ENCODE assay signal across 8 cellular contexts in the genomic region with DNA sequence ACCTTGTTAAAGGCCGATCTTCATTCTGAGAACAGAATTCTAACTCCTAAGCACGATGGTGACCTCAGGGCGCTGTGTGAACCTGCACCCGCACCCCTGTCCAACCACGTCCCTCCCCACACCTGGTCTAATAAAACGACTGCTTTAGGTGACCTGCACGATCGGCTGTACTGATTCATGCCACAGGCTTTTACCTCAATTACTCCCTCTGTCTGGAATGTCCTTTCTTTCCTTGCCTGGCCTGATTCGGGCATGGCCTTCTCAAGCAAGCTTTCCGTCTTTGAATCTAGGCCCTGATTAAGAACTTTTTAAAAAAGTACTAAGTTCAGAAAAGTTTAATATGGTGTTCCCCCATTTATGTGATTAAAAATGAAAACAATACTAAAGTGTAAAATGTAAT. TPM values are rescaled to one million over a fixed set of nuclear protein-coding genes. Genes with fewer than 3 reads are reported as not detected.
DNase-seq lines count a peak whose midpoint lies in the region; ATAC-seq and TF ChIP-seq lines count a peak whose summit lies in the region.

No MANE protein-coding gene starts in this region.

- H3K4me3 Mint-ChIP-seq in T-helper 17 cell (peak overlapping the region; percentile 97), progenitor cell of endocrine pancreas (ENCODE audit: low read depth) (peak overlapping the region; percentile 96)

- H3K27ac Mint-ChIP-seq in T-helper 17 cell = peak overlapping the region; percentile 98
- peak overlapping the region; percentile 100 for H3K27ac Mint-ChIP-seq in progenitor cell of endocrine pancreas

- no peaks in the 10 kb centered on the region for H3K9me3 ChIP-seq in T-helper 17 cell (ENCODE audit: control insufficient read depth, low read length, poor library complexity, severe bottlenecking)

- H3K27me3 Mint-ChIP-seq in T-helper 17 cell (peaks cover 18% of the 10 kb centered on the region), progenitor cell of endocrine pancreas (no peaks in the 10 kb centered on the region)

- no peak for TF ChIP-seq CTCF in foreskin fibroblast (IDR thresholded peaks at IDR 0.05; ENCODE audit: low read depth, low read length)
- TF ChIP-seq CTCF in progenitor cell of endocrine pancreas (IDR thresholded peaks at IDR 0.05; ENCODE audit: unreplicated experiment) = no peak

- no peak for ATAC-seq in T-helper 17 cell

- H3K36me3 Mint-ChIP-seq in T-helper 17 cell (ENCODE audit: low read depth) (peaks cover 3% of the 10 kb centered on the region), progenitor cell of endocrine pancreas (ENCODE audit: insufficient read depth) (no peaks in the 10 kb centered on the region)

- H3K4me1 Mint-ChIP-seq in T-helper 17 cell = peaks cover 24% of the 10 kb centered on the region
- H3K4me1 Mint-ChIP-seq in progenitor cell of endocrine pancreas (ENCODE audit: low read depth) = peaks cover 30% of the 10 kb centered on the region

- DNase-seq in DMS79 treated with DMSO at 0.1 percent for 48 hours (lab: John Stamatoyannopoulos, UW) (peak; percentile 47), DMS79 (lab: John Stamatoyannopoulos, UW) (no peak), T-helper 17 cell (no peak), foreskin fibroblast (peak; percentile 24 to 49), progenitor cell of endocrine pancreas (ENCODE audit: low spot score, unreplicated experiment) (no peak), NCI-H128 (lab: John Stamatoyannopoulos, UW; ENCODE audit: unreplicated experiment) (no peak), NCI-H2227 treated with DMSO at 0.1 percent for 48 hours (lab: John Stamatoyannopoulos, UW) (no peak)
- DNase-seq in stimulated activated naive CD4-positive, alpha-beta T cell treated with Interleukin-2 at 50 U/mL for 16 hours (lab: John Stamatoyannopoulos, UW) = no peak

- no peaks in the 10 kb centered on the region for H3K9me3 Mint-ChIP-seq in progenitor cell of endocrine pancreas (ENCODE audit: low read depth)

- H3K4me3 ChIP-seq in foreskin fibroblast (ENCODE audit: low read depth in 1 of 2, low read length in 2 of 2) = peak overlapping the region; percentile 86 to 98

RNA-seq across cellular contexts. Expression of a gene that starts 0.8 kb away (rescaled TPM):
- total RNA-seq in T-helper 17 cell = 100 to 1,000 TPM; 145 to 171 TPM
- 143 and 156 TPM in 2 replicates for total RNA-seq in progenitor cell of endocrine pancreas

RNA-seq across cellular contexts. Expression of a gene that starts 37.1 kb away (rescaled TPM):
- total RNA-seq in T-helper 17 cell (not detected), progenitor cell of endocrine pancreas (2.5 and 2.7 TPM in 2 replicates)

Comparison
In these comparisons a context has a peak if more than half of its experiments do, and no peak if none do; other contexts are left out.
1. DNase-seq: peak in DMS79 treated with DMSO at 0.1 percent for 48 hours (single experiment) and foreskin fibroblast (2 of 2); none in DMS79 (single experiment), T-helper 17 cell (0 of 3), progenitor cell of endocrine pancreas (single experiment), NCI-H128 (single experiment), NCI-H2227 treated with DMSO at 0.1 percent for 48 hours (single experiment) and stimulated activated naive CD4-positive, alpha-beta T cell treated with Interleukin-2 at 50 U/mL for 16 hours (single experiment).